10 cellular contexts compared by ENCODE assay signal in genomic region chr1:161469122-161469923, GRCh38. TPM values are rescaled to one million over a fixed set of nuclear protein-coding genes. Genes with fewer than 3 reads are reported as not detected.
A peak's percentile ranks its signal among the peaks of the same experiment; 100 is the strongest.
DNase-seq lines count a peak whose midpoint lies in the region; ATAC-seq and TF ChIP-seq lines count a peak whose summit lies in the region.
"Not testable (repeated sequence)": the region's sequence is repeated elsewhere in the genome, so short reads cannot be mapped to it uniquely, and the experiment has no call there.
"Had no signal": no experiment of that assay in that cellular context is flagged by ENCODE, and none has a peak within 500 bp of the region (broad histone marks: within the 10 kb centered on the region; RNA-seq: fewer than 3 reads in every experiment).

No MANE protein-coding gene starts in this region.

- not testable (repeated sequence) for H3K36me3 Mint-ChIP-seq in activated naive CD8-positive, alpha-beta T cell treated with anti-CD3 and anti-CD28 coated beads, Interleukin-2, amount 10 ng/mL, durations not matched to agents 7 days and 5 days

- H3K27ac ChIP-seq in lower lobe of right lung; aorta (ENCODE audit: low read depth in 1 of 2, low read length in 2 of 2): not testable (repeated sequence)

- no CpG with 5 or more reads among the region's 81 CpGs for WGBS in aorta, 2 donors

- not testable (repeated sequence) for H3K4me3 ChIP-seq in lower lobe of right lung; aorta (ENCODE audit: low read length in 2 of 2)

- POLR2A ChIA-PET in activated naive CD8-positive, alpha-beta T cell treated with anti-CD3 and anti-CD28 coated beads, Interleukin-2, amount 10 ng/mL, durations not matched to agents 7 days and 5 days (lab: Charles Lee): not testable (repeated sequence)

- H3K4me1 Mint-ChIP-seq in activated naive CD8-positive, alpha-beta T cell treated with anti-CD3 and anti-CD28 coated beads, Interleukin-2, amount 10 ng/mL, durations not matched to agents 7 days and 5 days: not testable (repeated sequence)

- DNase-seq in activated naive CD8-positive, alpha-beta T cell treated with anti-CD3 and anti-CD28 coated beads, Interleukin-2, amount 10 ng/mL, durations not matched to agents 7 days and 5 days; lower lobe of right lung; aorta: not testable (repeated sequence)

- intact Hi-C loops in lower lobe of right lung (cut with DNase I); aorta (cut with DNase I): not testable (repeated sequence)

- not testable (repeated sequence) for H3K27ac Mint-ChIP-seq in activated naive CD8-positive, alpha-beta T cell treated with anti-CD3 and anti-CD28 coated beads, Interleukin-2, amount 10 ng/mL, durations not matched to agents 7 days and 5 days

- not testable (repeated sequence) for TF ChIP-seq CTCF in lower lobe of right lung (IDR thresholded peaks at IDR 0.05)

- not testable (repeated sequence) for H3K9me3 ChIP-seq in lower lobe of right lung; aorta (ENCODE audit: control insufficient read depth, low read length)

- not testable (repeated sequence) for H3K9me3 Mint-ChIP-seq in activated naive CD8-positive, alpha-beta T cell treated with anti-CD3 and anti-CD28 coated beads, Interleukin-2, amount 10 ng/mL, durations not matched to agents 7 days and 5 days

- peaks cover 21% of the 10 kb centered on the region for H3K27me3 Mint-ChIP-seq in activated naive CD8-positive, alpha-beta T cell treated with anti-CD3 and anti-CD28 coated beads, Interleukin-2, amount 10 ng/mL, durations not matched to agents 7 days and 5 days

- not testable (repeated sequence) for H3K4me3 Mint-ChIP-seq in activated naive CD8-positive, alpha-beta T cell treated with anti-CD3 and anti-CD28 coated beads, Interleukin-2, amount 10 ng/mL, durations not matched to agents 7 days and 5 days

- peaks cover 13% of the 10 kb centered on the region for H3K27me3 ChIP-seq in lower lobe of right lung (ENCODE audit: low read depth)
- H3K27me3 ChIP-seq in aorta (ENCODE audit: control insufficient read depth in 1 of 2, insufficient read depth in 2 of 2, low read length in 1 of 2): not testable (repeated sequence)

- H3K4me1 ChIP-seq in lower lobe of right lung; aorta (ENCODE audit: control insufficient read depth in 1 of 2, insufficient read depth in 2 of 2, low read length in 2 of 2): not testable (repeated sequence)

- not testable (repeated sequence) for H3K36me3 ChIP-seq in lower lobe of right lung; aorta (ENCODE audit: control insufficient read depth in 1 of 2, insufficient read depth in 2 of 2, low read length in 1 of 2)

- ATAC-seq in GM18867 (IDR thresholded peaks at IDR 0.05; ENCODE audit: unreplicated experiment) (peak; percentile 69), GM21360 (IDR thresholded peaks at IDR 0.05; ENCODE audit: unreplicated experiment) (peak; percentile 68), HG02623 (IDR thresholded peaks at IDR 0.05; ENCODE audit: unreplicated experiment) (peak; percentile 48), HG03095 (IDR thresholded peaks at IDR 0.05; ENCODE audit: unreplicated experiment) (peak; percentile 70), HG03565 (IDR thresholded peaks at IDR 0.05; ENCODE audit: unreplicated experiment) (peak; percentile 44), lower lobe of right lung (peak; percentile 72 to 86), aorta (ENCODE audit: low FRiP score) (peak; percentile 72)
- ATAC-seq in activated naive CD8-positive, alpha-beta T cell treated with anti-CD3 and anti-CD28 coated beads, Interleukin-2, amount 10 ng/mL, durations not matched to agents 7 days and 5 days (ENCODE audit: low read depth): peak; percentile 55

RNA-seq across cellular contexts. Expression of gene FCGR2A, which starts 35.9 kb away (rescaled TPM):
- 1 to 10 TPM; 1.3 to 2.4 TPM for total RNA-seq in activated naive CD8-positive, alpha-beta T cell treated with anti-CD3 and anti-CD28 coated beads, Interleukin-2, amount 10 ng/mL, durations not matched to agents 7 days and 5 days
- total RNA-seq in lower lobe of right lung (223 TPM), aorta (100 to 1,000 TPM in 1 of 2 donors, 10 to 100 TPM in 1; 83.1 to 113 TPM)
- polyA plus RNA-seq in aorta: 10 to 100 TPM; 13.3 to 83.1 TPM
- total RNA-seq: bronchial epithelial cell; T-helper 1 cell treated with Interleukin-12 subunit alpha and Interleukin-12 subunit beta and Interleukin-4 antibody, amounts not matched to agents 30 ng/mL and 1 ng/mL, for 36 hours had no signal

RNA-seq across cellular contexts. Expression of gene HSPA6, which starts 55.0 kb away (rescaled TPM):
- 1 to 10 TPM; 1.2 to 1.4 TPM for total RNA-seq in activated naive CD8-positive, alpha-beta T cell treated with anti-CD3 and anti-CD28 coated beads, Interleukin-2, amount 10 ng/mL, durations not matched to agents 7 days and 5 days
- total RNA-seq in lower lobe of right lung: 13.0 TPM
- total RNA-seq in aorta: 10 to 100 TPM in 1 of 2 donors, 1 to 10 TPM in 1; 9.0 to 19.0 TPM
- polyA plus RNA-seq in aorta: 1 to 10 TPM; 1.1 to 1.4 TPM

Comparison
In these comparisons a context has a peak if more than half of its experiments do, and no peak if none do; other contexts are left out.
1. RNA of gene FCGR2A, which starts 35.9 kb away (total RNA-seq): 223 TPM in lower lobe of right lung (single experiment) and 83.1 to 113 TPM in aorta; 1.3 to 2.4 TPM in activated naive CD8-positive, alpha-beta T cell treated with anti-CD3 and anti-CD28 coated beads, Interleukin-2, amount 10 ng/mL, durations not matched to agents 7 days and 5 days; every median in the first group is over 10 times any median in the second.
2. Peak in every context shown above with its lines, with median percentiles within 50 percentile points of each other: ATAC-seq.